In genomic region chr14:74612346-74613021, GRCh38 we compare ENCODE assay signal across 8 cellular contexts. TPM values are rescaled to one million over a fixed set of nuclear protein-coding genes. Genes with fewer than 3 reads are reported as not detected.
A peak's percentile ranks its signal among the peaks of the same experiment; 100 is the strongest.
DNase-seq lines count a peak whose midpoint lies in the region; ATAC-seq and TF ChIP-seq lines count a peak whose summit lies in the region.

No MANE protein-coding gene starts in this region.

- H3K9me3 ChIP-seq in endodermal cell (ENCODE audit: control insufficient read depth, low read length): no peaks in the 10 kb centered on the region
- H3K9me3 ChIP-seq in mesodermal cell (ENCODE audit: control insufficient read depth, low read length): no peaks in the 10 kb centered on the region

- H3K4me1 ChIP-seq in endodermal cell (ENCODE audit: control insufficient read depth, insufficient read depth, low read length) (peaks cover 6% of the 10 kb centered on the region), mesodermal cell (ENCODE audit: control insufficient read depth, insufficient read depth, low read length, poor library complexity, severe bottlenecking) (peaks cover 35% of the 10 kb centered on the region)

- H3K27ac Mint-ChIP-seq in activated CD8-positive, alpha-beta memory T cell treated with anti-CD3 and anti-CD28 coated beads, Interleukin-2, amount 10 ng/mL, durations not matched to agents 7 days and 5 days: no peak overlapping the region
- H3K27ac Mint-ChIP-seq in endodermal cell: no peak overlapping the region

- no peak overlapping the region for H3K9ac ChIP-seq in endodermal cell (ENCODE audit: extremely low read depth, low read length, poor library complexity, severe bottlenecking)

- WGBS in endodermal cell (ENCODE audit: insufficient coverage in 1 of 2, insufficient read length in 1 of 2), 2 experiments: 8 to 13% methylated on average over 42 to 69 of the region's 69 CpGs
- 7 to 9% methylated on average over 38 to 63 of the region's 69 CpGs for whole genome bisulfite sequencing in mesodermal cell (ENCODE audit: insufficient coverage in 2 of 2), 2 experiments

- CTCF ChIA-PET in activated CD8-positive, alpha-beta memory T cell treated with anti-CD3 and anti-CD28 coated beads, Interleukin-2, amount 10 ng/mL, durations not matched to agents 7 days and 5 days (lab: Charles Lee): interaction anchor here (0.5 to 6.6 kb wide), 50 partner anchors 8 to 389 kb away, joined by 3 to 115 read pairs (median 4); partner anchors contain the start of genes ISCA2, NPC2, RPS6KL1 and YLPM1

- peak; percentile 46 for ATAC-seq in HG03196 (IDR thresholded peaks at IDR 0.05; ENCODE audit: unreplicated experiment)
- ATAC-seq in activated CD8-positive, alpha-beta memory T cell treated with anti-CD3 and anti-CD28 coated beads, Interleukin-2, amount 10 ng/mL, durations not matched to agents 7 days and 5 days: peak; percentile 88

- peak overlapping the region; percentile 51 for H3K4me3 Mint-ChIP-seq in activated CD8-positive, alpha-beta memory T cell treated with anti-CD3 and anti-CD28 coated beads, Interleukin-2, amount 10 ng/mL, durations not matched to agents 7 days and 5 days
- peak overlapping the region; percentile 59 for H3K4me3 Mint-ChIP-seq in endodermal cell

- H3K27me3 ChIP-seq in endodermal cell (ENCODE audit: control insufficient read depth, insufficient read depth, low read length, poor library complexity, severe bottlenecking): peaks cover 33% of the 10 kb centered on the region

- peak; percentile 81 for TF ChIP-seq CTCF in endodermal cell (conservative IDR thresholded peaks at IDR 0.05)

- H3K9me3 Mint-ChIP-seq in activated CD8-positive, alpha-beta memory T cell treated with anti-CD3 and anti-CD28 coated beads, Interleukin-2, amount 10 ng/mL, durations not matched to agents 7 days and 5 days (ENCODE audit: low read depth): no peaks in the 10 kb centered on the region
- no peaks in the 10 kb centered on the region for H3K9me3 Mint-ChIP-seq in endodermal cell

- peaks cover 57% of the 10 kb centered on the region for H3K27me3 Mint-ChIP-seq in activated CD8-positive, alpha-beta memory T cell treated with anti-CD3 and anti-CD28 coated beads, Interleukin-2, amount 10 ng/mL, durations not matched to agents 7 days and 5 days
- H3K27me3 Mint-ChIP-seq in endodermal cell (ENCODE audit: insufficient read depth): peaks cover 60% of the 10 kb centered on the region

- no peaks in the 10 kb centered on the region for H3K36me3 Mint-ChIP-seq in activated CD8-positive, alpha-beta memory T cell treated with anti-CD3 and anti-CD28 coated beads, Interleukin-2, amount 10 ng/mL, durations not matched to agents 7 days and 5 days
- no peaks in the 10 kb centered on the region for H3K36me3 Mint-ChIP-seq in endodermal cell (ENCODE audit: low read depth)

- H3K36me3 ChIP-seq in endodermal cell (ENCODE audit: control insufficient read depth, insufficient read depth, low read length) (no peaks in the 10 kb centered on the region), mesodermal cell (ENCODE audit: control insufficient read depth, insufficient read depth, low read length) (peaks cover 2% of the 10 kb centered on the region)

- peak overlapping the region; percentile 73 for H3K4me3 ChIP-seq in endodermal cell (ENCODE audit: low read length)
- peak overlapping the region; percentile 62 for H3K4me3 ChIP-seq in mesodermal cell (ENCODE audit: extremely low read depth, insufficient read depth, low read length, poor library complexity, severe bottlenecking)

- DNase-seq in NK-92 (lab: John Stamatoyannopoulos, UW; ENCODE audit: unreplicated experiment) (peak; percentile 8), NCI-H82 (lab: John Stamatoyannopoulos, UW) (peak; percentile 95), endodermal cell (peak; percentile 94)
- no peak for DNase-seq in NK-92 treated with Interleukin-12 subunit alpha and Interleukin-12 subunit beta, amount 100 ng/mL, for 24 hours (lab: John Stamatoyannopoulos, UW)
- DNase-seq in activated CD8-positive, alpha-beta memory T cell treated with anti-CD3 and anti-CD28 coated beads, Interleukin-2, amount 10 ng/mL, durations not matched to agents 7 days and 5 days: peak; percentile 83
- peak; percentile 73 for DNase-seq in stimulated activated CD8-positive, alpha-beta memory T cell treated with anti-CD3 and anti-CD28 coated beads, Interleukin-15, amount 100 ng/mL, for 24 hours (ENCODE audit: low read depth)

- peaks cover 20% of the 10 kb centered on the region for H3K4me1 Mint-ChIP-seq in activated CD8-positive, alpha-beta memory T cell treated with anti-CD3 and anti-CD28 coated beads, Interleukin-2, amount 10 ng/mL, durations not matched to agents 7 days and 5 days
- H3K4me1 Mint-ChIP-seq in endodermal cell: peaks cover 20% of the 10 kb centered on the region

- H3K27ac ChIP-seq in endodermal cell (ENCODE audit: low read depth, low read length) (no peak overlapping the region), mesodermal cell (ENCODE audit: low read depth, low read length, severe bottlenecking) (no peak overlapping the region)

RNA-seq across cellular contexts. Expression of gene LTBP2, which starts 0.4 kb away (rescaled TPM):
- under 1 TPM; 0.12 to 0.18 TPM for total RNA-seq in activated CD8-positive, alpha-beta memory T cell treated with anti-CD3 and anti-CD28 coated beads, Interleukin-2, amount 10 ng/mL, durations not matched to agents 7 days and 5 days
- 1 to 10 TPM; 1.7 to 2.9 TPM for total RNA-seq in endodermal cell
- 2.4 TPM for polyA plus RNA-seq in endodermal cell (2013, experiment 1 of 2)
- polyA plus RNA-seq in endodermal cell (2013, experiment 2 of 2): 2.8 TPM
- polyA plus RNA-seq in mesodermal cell (2013, experiment 1 of 2): 29.7 TPM
- 26.6 TPM for polyA plus RNA-seq in mesodermal cell (2013, experiment 2 of 2)
